ENCODE assay signal across 12 cellular contexts in the genomic region with DNA sequence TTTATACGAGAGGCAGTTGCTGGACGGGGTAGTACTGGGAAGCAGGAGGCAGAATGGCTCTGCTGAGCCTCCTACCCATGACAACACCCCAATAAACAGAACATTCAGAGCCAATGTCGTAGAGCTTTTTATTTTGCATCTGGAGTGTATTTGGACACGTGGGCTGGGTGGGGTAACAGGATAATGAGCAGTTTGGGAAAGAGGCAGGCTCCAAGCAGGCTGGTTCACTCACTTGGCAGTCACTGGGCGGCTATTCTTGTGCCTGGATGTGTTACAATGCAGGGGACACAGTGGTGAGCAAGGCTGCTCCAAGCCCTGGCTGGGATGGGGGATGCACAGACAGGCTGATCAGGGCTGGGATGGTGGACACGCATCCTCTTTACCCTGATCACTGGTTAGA. TPM values are rescaled to one million over a fixed set of nuclear protein-coding genes. Genes with fewer than 3 reads are reported as not detected.
DNase-seq lines count a peak whose midpoint lies in the region; ATAC-seq and TF ChIP-seq lines count a peak whose summit lies in the region.
"Had no signal": no experiment of that assay in that cellular context is flagged by ENCODE, and none has a peak within 500 bp of the region (broad histone marks: within the 10 kb centered on the region; RNA-seq: fewer than 3 reads in every experiment).

No MANE protein-coding gene starts in this region.

- H3K27ac Mint-ChIP-seq in activated CD4-positive, alpha-beta memory T cell treated with anti-CD3 and anti-CD28 coated beads, Interleukin-2, amount 10 ng/mL, durations not matched to agents 7 days and 5 days: peak overlapping the region; percentile 9
- H3K27ac Mint-ChIP-seq in activated CD4-positive, alpha-beta memory T cell treated with anti-CD3 and anti-CD28 coated beads for 36 hours: no peak overlapping the region
- no peak overlapping the region for H3K27ac Mint-ChIP-seq in activated naive CD8-positive, alpha-beta T cell treated with anti-CD3 and anti-CD28 coated beads for 36 hours

- H3K27me3 ChIP-seq in muscle layer of colon (ENCODE audit: control insufficient read depth in 1 of 2, insufficient read depth in 2 of 2, low read length in 2 of 2) (no peaks in the 10 kb centered on the region), upper lobe of right lung (no peaks in the 10 kb centered on the region)
- H3K27me3 ChIP-seq: ovary had no signal

- peaks cover 10% of the 10 kb centered on the region for H3K36me3 Mint-ChIP-seq in activated CD4-positive, alpha-beta memory T cell treated with anti-CD3 and anti-CD28 coated beads, Interleukin-2, amount 10 ng/mL, durations not matched to agents 7 days and 5 days (ENCODE audit: low read depth)
- peaks cover 12% of the 10 kb centered on the region for H3K36me3 Mint-ChIP-seq in activated CD4-positive, alpha-beta memory T cell treated with anti-CD3 and anti-CD28 coated beads for 36 hours
- H3K36me3 Mint-ChIP-seq in activated naive CD8-positive, alpha-beta T cell treated with anti-CD3 and anti-CD28 coated beads for 36 hours: peaks cover 5% of the 10 kb centered on the region

- CTCF ChIA-PET in activated CD4-positive, alpha-beta memory T cell treated with anti-CD3 and anti-CD28 coated beads, Interleukin-2, amount 10 ng/mL, durations not matched to agents 7 days and 5 days (lab: Charles Lee): no interaction called here
- CTCF ChIA-PET in activated CD4-positive, alpha-beta memory T cell treated with anti-CD3 and anti-CD28 coated beads for 36 hours (lab: Charles Lee): no interaction called here

- intact Hi-C loops in activated CD4-positive, alpha-beta memory T cell treated with anti-CD3 and anti-CD28 coated beads for 36 hours (cut with micrococcal nuclease): no loop called here
- intact Hi-C loops in upper lobe of right lung (cut with DNase I): no loop called here

- H3K4me1 ChIP-seq in muscle layer of colon (ENCODE audit: insufficient read depth, low read length) (no peaks in the 10 kb centered on the region), upper lobe of right lung (peaks cover 18% of the 10 kb centered on the region)

- in situ Hi-C loops in GM13976 (cut with MboI; ENCODE audit: low sequenced_read_pairs, unreplicated experiment): no loop called here

- no peak for DNase-seq in activated CD4-positive, alpha-beta memory T cell treated with anti-CD3 and anti-CD28 coated beads, Interleukin-2, amount 10 ng/mL, durations not matched to agents 7 days and 5 days
- DNase-seq in activated CD4-positive, alpha-beta memory T cell treated with anti-CD3 and anti-CD28 coated beads for 36 hours: no peak
- DNase-seq in fibroblast of the conjunctiva (ENCODE audit: low read depth) (peak; percentile 68), upper lobe of right lung (peak; percentile 61), GM13976 (ENCODE audit: low spot score) (no peak)
- DNase-seq in activated naive CD8-positive, alpha-beta T cell treated with anti-CD3 and anti-CD28 coated beads for 36 hours: no peak
- DNase-seq: activated CD4-positive, alpha-beta T cell treated with anti-CD3 and anti-CD28 coated beads, Interleukin-2, amount 50 U/mL, for 48 hours; NCI-H187; SHP77 had no signal

- no peak overlapping the region for H3K4me3 Mint-ChIP-seq in activated CD4-positive, alpha-beta memory T cell treated with anti-CD3 and anti-CD28 coated beads, Interleukin-2, amount 10 ng/mL, durations not matched to agents 7 days and 5 days
- no peak overlapping the region for H3K4me3 Mint-ChIP-seq in activated CD4-positive, alpha-beta memory T cell treated with anti-CD3 and anti-CD28 coated beads for 36 hours
- H3K4me3 Mint-ChIP-seq in activated naive CD8-positive, alpha-beta T cell treated with anti-CD3 and anti-CD28 coated beads for 36 hours: no peak overlapping the region

- POLR2A ChIA-PET in activated CD4-positive, alpha-beta memory T cell treated with anti-CD3 and anti-CD28 coated beads, Interleukin-2, amount 10 ng/mL, durations not matched to agents 7 days and 5 days (lab: Charles Lee): interaction anchor here (4.6 kb wide), 1 partner anchor 9 kb away, joined by 16 read pairs; the partner anchor contains the start of genes ACTMAP and SNRPA
- POLR2A ChIA-PET in activated CD4-positive, alpha-beta memory T cell treated with anti-CD3 and anti-CD28 coated beads for 36 hours (lab: Charles Lee): no interaction called here

- TF ChIP-seq CTCF in upper lobe of right lung (IDR thresholded peaks at IDR 0.05) (no peak), GM13976 (IDR thresholded peaks at IDR 0.05; ENCODE audit: borderline replicate concordance, control extremely low read depth, extremely low read depth, insufficient read depth, missing control alignments) (no peak)

- H3K27me3 Mint-ChIP-seq in activated CD4-positive, alpha-beta memory T cell treated with anti-CD3 and anti-CD28 coated beads, Interleukin-2, amount 10 ng/mL, durations not matched to agents 7 days and 5 days: no peaks in the 10 kb centered on the region
- no peaks in the 10 kb centered on the region for H3K27me3 Mint-ChIP-seq in activated CD4-positive, alpha-beta memory T cell treated with anti-CD3 and anti-CD28 coated beads for 36 hours
- H3K27me3 Mint-ChIP-seq in activated naive CD8-positive, alpha-beta T cell treated with anti-CD3 and anti-CD28 coated beads for 36 hours: no peaks in the 10 kb centered on the region

- H3K9me3 ChIP-seq in muscle layer of colon (ENCODE audit: low read length): no peaks in the 10 kb centered on the region
- H3K9me3 ChIP-seq in upper lobe of right lung: no peaks in the 10 kb centered on the region
- H3K9me3 ChIP-seq: ovary had no signal

- no peak for ATAC-seq in upper lobe of right lung
- no peak for ATAC-seq in HG03439 (IDR thresholded peaks at IDR 0.05; ENCODE audit: unreplicated experiment)

- peaks cover 4% of the 10 kb centered on the region for H3K4me1 Mint-ChIP-seq in activated CD4-positive, alpha-beta memory T cell treated with anti-CD3 and anti-CD28 coated beads, Interleukin-2, amount 10 ng/mL, durations not matched to agents 7 days and 5 days
- peaks cover 3% of the 10 kb centered on the region for H3K4me1 Mint-ChIP-seq in activated CD4-positive, alpha-beta memory T cell treated with anti-CD3 and anti-CD28 coated beads for 36 hours (ENCODE audit: low read depth)
- no peaks in the 10 kb centered on the region for H3K4me1 Mint-ChIP-seq in activated naive CD8-positive, alpha-beta T cell treated with anti-CD3 and anti-CD28 coated beads for 36 hours

- H3K27ac ChIP-seq in muscle layer of colon (ENCODE audit: low read depth, low read length) (peak overlapping the region; percentile 12), upper lobe of right lung (peak overlapping the region; percentile 79)
- H3K27ac ChIP-seq: ovary had no signal

- H3K9me3 Mint-ChIP-seq in activated CD4-positive, alpha-beta memory T cell treated with anti-CD3 and anti-CD28 coated beads, Interleukin-2, amount 10 ng/mL, durations not matched to agents 7 days and 5 days: no peaks in the 10 kb centered on the region
- H3K9me3 Mint-ChIP-seq in activated CD4-positive, alpha-beta memory T cell treated with anti-CD3 and anti-CD28 coated beads for 36 hours: no peaks in the 10 kb centered on the region
- H3K9me3 Mint-ChIP-seq in activated naive CD8-positive, alpha-beta T cell treated with anti-CD3 and anti-CD28 coated beads for 36 hours: no peaks in the 10 kb centered on the region

- no peak overlapping the region for H3K9ac ChIP-seq in muscle layer of colon (ENCODE audit: low read length)

- peaks cover 22% of the 10 kb centered on the region for H3K36me3 ChIP-seq in muscle layer of colon (ENCODE audit: insufficient read depth, low read length)
- peaks cover 48% of the 10 kb centered on the region for H3K36me3 ChIP-seq in upper lobe of right lung
- H3K36me3 ChIP-seq: ovary had no signal

- H3K4me3 ChIP-seq in muscle layer of colon (ENCODE audit: low read depth in 1 of 2, low read length in 2 of 2) (no peak overlapping the region), upper lobe of right lung (no peak overlapping the region)
- H3K4me3 ChIP-seq: ovary had no signal

RNA-seq across cellular contexts. Expression of gene ACTMAP, which starts 9.5 kb away (rescaled TPM):
- 10 to 100 TPM; 18.1 to 18.8 TPM for total RNA-seq in activated CD4-positive, alpha-beta memory T cell treated with anti-CD3 and anti-CD28 coated beads, Interleukin-2, amount 10 ng/mL, durations not matched to agents 7 days and 5 days
- 10 to 100 TPM; 14.1 to 15.8 TPM for total RNA-seq in activated CD4-positive, alpha-beta memory T cell treated with anti-CD3 and anti-CD28 coated beads for 36 hours
- 18.5 TPM for total RNA-seq in upper lobe of right lung
- total RNA-seq in activated naive CD8-positive, alpha-beta T cell treated with anti-CD3 and anti-CD28 coated beads for 36 hours: 10 to 100 TPM; 13.8 to 15.6 TPM

RNA-seq across cellular contexts. Expression of gene SNRPA, which starts 10.3 kb away (rescaled TPM):
- total RNA-seq in activated CD4-positive, alpha-beta memory T cell treated with anti-CD3 and anti-CD28 coated beads, Interleukin-2, amount 10 ng/mL, durations not matched to agents 7 days and 5 days: 100 to 1,000 TPM; 145 to 151 TPM
- total RNA-seq in activated CD4-positive, alpha-beta memory T cell treated with anti-CD3 and anti-CD28 coated beads for 36 hours: 100 to 1,000 TPM; 241 to 253 TPM
- total RNA-seq in upper lobe of right lung: 51.7 TPM
- 100 to 1,000 TPM; 237 to 252 TPM for total RNA-seq in activated naive CD8-positive, alpha-beta T cell treated with anti-CD3 and anti-CD28 coated beads for 36 hours

RNA-seq across cellular contexts. Expression of gene ITPKC, which starts 23.8 kb away (rescaled TPM):
- total RNA-seq in activated CD4-positive, alpha-beta memory T cell treated with anti-CD3 and anti-CD28 coated beads, Interleukin-2, amount 10 ng/mL, durations not matched to agents 7 days and 5 days: 1 to 10 TPM; 6.6 to 6.8 TPM
- 1 to 10 TPM; 6.4 TPM for total RNA-seq in activated CD4-positive, alpha-beta memory T cell treated with anti-CD3 and anti-CD28 coated beads for 36 hours
- total RNA-seq in upper lobe of right lung: 51.6 TPM
- total RNA-seq in activated naive CD8-positive, alpha-beta T cell treated with anti-CD3 and anti-CD28 coated beads for 36 hours: 1 to 10 TPM; 3.8 to 4.1 TPM

RNA-seq across cellular contexts. Expression of gene COQ8B, which starts 24.1 kb away (rescaled TPM):
- total RNA-seq in activated CD4-positive, alpha-beta memory T cell treated with anti-CD3 and anti-CD28 coated beads, Interleukin-2, amount 10 ng/mL, durations not matched to agents 7 days and 5 days: 10 to 100 TPM; 32.5 to 37.7 TPM
- total RNA-seq in activated CD4-positive, alpha-beta memory T cell treated with anti-CD3 and anti-CD28 coated beads for 36 hours: 10 to 100 TPM; 31.7 to 36.3 TPM
- total RNA-seq in upper lobe of right lung: 43.6 TPM
- total RNA-seq in activated naive CD8-positive, alpha-beta T cell treated with anti-CD3 and anti-CD28 coated beads for 36 hours: 10 to 100 TPM; 18.9 to 25.3 TPM

RNA-seq across cellular contexts. Expression of gene MIA, which starts 34.6 kb away (rescaled TPM):
- not detected for total RNA-seq in activated CD4-positive, alpha-beta memory T cell treated with anti-CD3 and anti-CD28 coated beads, Interleukin-2, amount 10 ng/mL, durations not matched to agents 7 days and 5 days
- under 1 TPM in 1 of 2 experiments, not detected in 1; 1.00 TPM for total RNA-seq in activated CD4-positive, alpha-beta memory T cell treated with anti-CD3 and anti-CD28 coated beads for 36 hours
- not detected for total RNA-seq in upper lobe of right lung
- not detected for total RNA-seq in activated naive CD8-positive, alpha-beta T cell treated with anti-CD3 and anti-CD28 coated beads for 36 hours

Comparison
In these comparisons a context has a peak if more than half of its experiments do, and no peak if none do; other contexts are left out.
1. DNase-seq: peak in fibroblast of the conjunctiva (single experiment) and upper lobe of right lung (single experiment); none in activated CD4-positive, alpha-beta memory T cell treated with anti-CD3 and anti-CD28 coated beads, Interleukin-2, amount 10 ng/mL, durations not matched to agents 7 days and 5 days (single experiment), activated CD4-positive, alpha-beta memory T cell treated with anti-CD3 and anti-CD28 coated beads for 36 hours (single experiment), activated naive CD8-positive, alpha-beta T cell treated with anti-CD3 and anti-CD28 coated beads for 36 hours (single experiment) and GM13976 (single experiment).